2 cellular contexts compared by ENCODE assay signal in genomic region chr20:54382419-54382818, GRCh38.
TF ChIP-seq lines count a peak whose summit lies in the region.

No MANE protein-coding gene starts in this region.

TF ChIP-seq in SK-N-SH treated with all-trans-retinoic acid at 6 μM for 48 hours, 23 proteins besides CTCF, POLR2A, EP300 and RAD21 (continued from another document):
- TF ChIP-seq TOX (CRISPR knock-in tag; IDR thresholded peaks at IDR 0.05; ENCODE audit: borderline replicate concordance) (no peak), ZNF70 (CRISPR knock-in tag; IDR thresholded peaks at IDR 0.05) (no peak), RARB (CRISPR knock-in tag; IDR thresholded peaks at IDR 0.05) (no peak), CSDC2 (CRISPR knock-in tag; IDR thresholded peaks at IDR 0.05) (no peak), OSR1 (CRISPR knock-in tag; IDR thresholded peaks at IDR 0.05) (no peak), TCF4 (CRISPR knock-in tag; IDR thresholded peaks at IDR 0.05; ENCODE audit: borderline replicate concordance) (no peak), CSRNP3 (CRISPR knock-in tag; IDR thresholded peaks at IDR 0.05) (no peak)

TF ChIP-seq in SK-N-SH, 30 proteins besides CTCF, POLR2A, EP300 and RAD21 (continued from another document):
- TF ChIP-seq, protein P1, sequence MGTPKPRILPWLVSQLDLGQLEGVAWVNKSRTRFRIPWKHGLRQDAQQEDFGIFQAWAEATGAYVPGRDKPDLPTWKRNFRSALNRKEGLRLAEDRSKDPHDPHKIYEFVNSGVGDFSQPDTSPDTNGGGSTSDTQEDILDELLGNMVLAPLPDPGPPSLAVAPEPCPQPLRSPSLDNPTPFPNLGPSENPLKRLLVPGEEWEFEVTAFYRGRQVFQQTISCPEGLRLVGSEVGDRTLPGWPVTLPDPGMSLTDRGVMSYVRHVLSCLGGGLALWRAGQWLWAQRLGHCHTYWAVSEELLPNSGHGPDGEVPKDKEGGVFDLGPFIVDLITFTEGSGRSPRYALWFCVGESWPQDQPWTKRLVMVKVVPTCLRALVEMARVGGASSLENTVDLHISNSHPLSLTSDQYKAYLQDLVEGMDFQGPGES (IDR thresholded peaks at IDR 0.05; ENCODE audit: low read depth, low read length), result no peak
- TF ChIP-seq FOXM1 (IDR thresholded peaks at IDR 0.05; ENCODE audit: low read depth) (no peak), TAF1 (IDR thresholded peaks at IDR 0.05; ENCODE audit: borderline replicate concordance, low read depth, low read length) (no peak), JUND (IDR thresholded peaks at IDR 0.05) (no peak), RXRA (IDR thresholded peaks at IDR 0.05; ENCODE audit: borderline replicate concordance, low read depth) (no peak), NRF1 (IDR thresholded peaks at IDR 0.05; ENCODE audit: low read depth, low read length) (no peak), RCOR1 (IDR thresholded peaks at IDR 0.05; ENCODE audit: low read length) (no peak), TCF12 (IDR thresholded peaks at IDR 0.05) (no peak), MXI1 (IDR thresholded peaks at IDR 0.05; ENCODE audit: low read depth, low read length) (no peak)
